15 cellular contexts compared by ENCODE assay signal in genomic region chr7:108235451-108236061, GRCh38.
DNase-seq lines count a peak whose midpoint lies in the region; ATAC-seq, FAIRE-seq and TF ChIP-seq lines count a peak whose summit lies in the region.
"Had no signal": no experiment of that assay in that cellular context is flagged by ENCODE, and none has a peak within 500 bp of the region (broad histone marks: within the 10 kb centered on the region; RNA-seq: fewer than 3 reads in every experiment).

No MANE protein-coding gene starts in this region.

- 43% methylated on average over 4 of the region's 4 CpGs for WGBS in hepatocyte (ENCODE audit: low lambda C conversion rate, missing lambda C conversion rate)

- peaks cover 37% of the 10 kb centered on the region for H3K4me1 Mint-ChIP-seq in astrocyte (ENCODE audit: low read depth, unreplicated experiment)

- H3K9ac ChIP-seq in astrocyte (ENCODE audit: low read length), result no peak overlapping the region

- H2AFZ ChIP-seq in astrocyte (ENCODE audit: low read depth, low read length), result no peak overlapping the region
- no peak overlapping the region for H2AFZ ChIP-seq in hepatocyte

- peak overlapping the region; percentile 77 for H3K27ac Mint-ChIP-seq in astrocyte (ENCODE audit: unreplicated experiment)
- H3K27ac Mint-ChIP-seq: activated CD8-positive, alpha-beta T cell treated with anti-CD3 and anti-CD28 coated beads for 36 hours; B cell; stimulated activated naive CD8-positive, alpha-beta T cell treated with anti-CD3 and anti-CD28 coated beads, Interleukin-15, Interleukin-2, amounts not matched to agents 100 ng/mL and 50 ng/mL, for 24 hours had no signal

- H3K9me2 ChIP-seq in hepatocyte (replicated peaks; ENCODE audit: insufficient read depth), result no peaks in the 10 kb centered on the region

- H3K79me2 ChIP-seq in astrocyte (ENCODE audit: insufficient read depth, low read length) (no peaks in the 10 kb centered on the region), hepatocyte (no peaks in the 10 kb centered on the region)

- H3K27ac ChIP-seq in astrocyte (ENCODE audit: low read depth, low read length) (no peak overlapping the region), hepatocyte (peak overlapping the region; percentile 49)

- ATAC-seq in HG03442 (IDR thresholded peaks at IDR 0.05; ENCODE audit: unreplicated experiment) (no peak), GM19023 (IDR thresholded peaks at IDR 0.05; ENCODE audit: unreplicated experiment) (no peak)
- ATAC-seq: activated CD8-positive, alpha-beta T cell treated with anti-CD3 and anti-CD28 coated beads for 36 hours had no signal

- peak; percentile 10 for DNase-seq in A172 (ENCODE audit: low spot score)
- DNase-seq in HS-5 (ENCODE audit: low read depth), result peak; percentile 3
- no peak for DNase-seq in astrocyte (ENCODE audit: low read depth)
- peak; percentile 23 for DNase-seq in hepatocyte (ENCODE audit: low spot score)
- no peak for DNase-seq in KG1 (lab: John Stamatoyannopoulos, UW)
- DNase-seq in globus pallidus (ENCODE audit: low spot score), result no peak
- DNase-seq: activated CD8-positive, alpha-beta T cell treated with anti-CD3 and anti-CD28 coated beads for 36 hours; NCI-H1048; NCI-H526; nucleus accumbens; stimulated activated CD4-positive, alpha-beta T cell treated with anti-CD3 and anti-CD28 coated beads, Interleukin-1b, Interleukin-23, amount 100 ng/mL, for 48 hours had no signal

- H3K9me3 ChIP-seq in astrocyte (ENCODE audit: insufficient read depth, low read depth, low read length) (no peaks in the 10 kb centered on the region), hepatocyte (ENCODE audit: low read depth) (no peaks in the 10 kb centered on the region)

- no peaks in the 10 kb centered on the region for H3K27me3 ChIP-seq in astrocyte (ENCODE audit: insufficient read depth, low read length)
- no peaks in the 10 kb centered on the region for H3K27me3 ChIP-seq in hepatocyte

- H3K4me1 ChIP-seq in astrocyte (ENCODE audit: insufficient read depth, low read length) (peaks cover 7% of the 10 kb centered on the region), hepatocyte (ENCODE audit: insufficient read depth) (peaks cover 23% of the 10 kb centered on the region)

- no peak overlapping the region for H3K4me3 Mint-ChIP-seq in astrocyte (ENCODE audit: unreplicated experiment)
- H3K4me3 Mint-ChIP-seq: activated CD8-positive, alpha-beta T cell treated with anti-CD3 and anti-CD28 coated beads for 36 hours; B cell; stimulated activated naive CD8-positive, alpha-beta T cell treated with anti-CD3 and anti-CD28 coated beads, Interleukin-15, Interleukin-2, amounts not matched to agents 100 ng/mL and 50 ng/mL, for 24 hours had no signal

- H3K9me3 Mint-ChIP-seq in astrocyte (ENCODE audit: unreplicated experiment), result no peaks in the 10 kb centered on the region
- H3K9me3 Mint-ChIP-seq: activated CD8-positive, alpha-beta T cell treated with anti-CD3 and anti-CD28 coated beads for 36 hours; stimulated activated naive CD8-positive, alpha-beta T cell treated with anti-CD3 and anti-CD28 coated beads, Interleukin-15, Interleukin-2, amounts not matched to agents 100 ng/mL and 50 ng/mL, for 24 hours had no signal

- FAIRE-seq in astrocyte (lab: Jason Lieb, UNC), result no peak

- TF ChIP-seq CTCF in astrocyte (IDR thresholded peaks at IDR 0.05; ENCODE audit: insufficient read depth, low read depth, low read length), result no peak
- no peak for TF ChIP-seq CTCF in hepatocyte (IDR thresholded peaks at IDR 0.05; ENCODE audit: poor library complexity)

- H3K36me3 Mint-ChIP-seq in astrocyte (ENCODE audit: low read depth, unreplicated experiment), result no peaks in the 10 kb centered on the region

- no peaks in the 10 kb centered on the region for H3K36me3 ChIP-seq in astrocyte (ENCODE audit: insufficient read depth, low read length)
- no peaks in the 10 kb centered on the region for H3K36me3 ChIP-seq in hepatocyte (replicated peaks; ENCODE audit: insufficient read depth, low read depth)

- H3K4me2 ChIP-seq in astrocyte (ENCODE audit: low read length) (no peak overlapping the region), hepatocyte (peak overlapping the region; percentile 23)

- H3K4me3 ChIP-seq in astrocyte (ENCODE audit: insufficient read depth, low read depth, low read length), result no peak overlapping the region
- H3K4me3 ChIP-seq in hepatocyte, result no peak overlapping the region

- H3K27me3 Mint-ChIP-seq in astrocyte (ENCODE audit: low read depth, unreplicated experiment), result no peaks in the 10 kb centered on the region
- H3K27me3 Mint-ChIP-seq: activated CD8-positive, alpha-beta T cell treated with anti-CD3 and anti-CD28 coated beads for 36 hours; B cell; stimulated activated naive CD8-positive, alpha-beta T cell treated with anti-CD3 and anti-CD28 coated beads, Interleukin-15, Interleukin-2, amounts not matched to agents 100 ng/mL and 50 ng/mL, for 24 hours had no signal

- H4K20me1 ChIP-seq in astrocyte (ENCODE audit: insufficient read depth, low read length), result no peaks in the 10 kb centered on the region
- H4K20me1 ChIP-seq in hepatocyte (ENCODE audit: insufficient read depth, poor library complexity, severe bottlenecking), result no peaks in the 10 kb centered on the region

Comparison
In these comparisons a context has a peak if more than half of its experiments do, and no peak if none do; other contexts are left out.
1. DNase-seq: peak in A172 (single experiment), HS-5 (single experiment) and hepatocyte (single experiment); none in astrocyte (single experiment), KG1 (single experiment) and globus pallidus (single experiment).